20 cellular contexts compared by ENCODE assay signal in genomic region chr15:92813440-92813839, GRCh38.
DNase-seq lines count a peak whose midpoint lies in the region; ATAC-seq and TF ChIP-seq lines count a peak whose summit lies in the region.
"Had no signal": no experiment of that assay in that cellular context is flagged by ENCODE, and none has a peak within 500 bp of the region (broad histone marks: within the 10 kb centered on the region; RNA-seq: fewer than 3 reads in every experiment).

No MANE protein-coding gene starts in this region.

- POLR2A ChIA-PET in HEK293 (lab: Yijun Ruan, JAX), result interaction anchor here (0.8 to 7.3 kb wide), 4 partner anchors 18 to 86 kb away, joined by 3 to 280 read pairs (median 4); partner anchors contain the start of gene CHD2
- POLR2A ChIA-PET in activated CD8-positive, alpha-beta T cell treated with anti-CD3 and anti-CD28 coated beads, Interleukin-2, amount 10 ng/mL, durations not matched to agents 7 days and 5 days (lab: Charles Lee), result interaction anchor here (0.6 to 8.2 kb wide), 3 partner anchors 18 to 93 kb away, joined by 3 to 401 read pairs (median 7); no protein-coding TSS in a partner anchor

- CTCF ChIA-PET in HEK293 (lab: Yijun Ruan, JAX), result interaction anchor here (0.8 to 1.2 kb wide), 2 partner anchors 9 to 31 kb away, joined by 3 to 6 read pairs; no protein-coding TSS in a partner anchor
- CTCF ChIA-PET in activated CD8-positive, alpha-beta T cell treated with anti-CD3 and anti-CD28 coated beads, Interleukin-2, amount 10 ng/mL, durations not matched to agents 7 days and 5 days (lab: Charles Lee), result interaction anchor here (0.7 to 1.6 kb wide), 7 partner anchors 18 to 104 kb away, joined by 3 to 6 read pairs (median 5); partner anchors contain the start of gene CHD2

- peaks cover 6% of the 10 kb centered on the region for H3K27me3 Mint-ChIP-seq in CD4-positive, CD25-positive, alpha-beta regulatory T cell
- H3K27me3 Mint-ChIP-seq in activated CD8-positive, alpha-beta T cell treated with anti-CD3 and anti-CD28 coated beads, Interleukin-2, amount 10 ng/mL, durations not matched to agents 7 days and 5 days (ENCODE audit: low read depth), result no peaks in the 10 kb centered on the region
- no peaks in the 10 kb centered on the region for H3K27me3 Mint-ChIP-seq in natural killer cell (ENCODE audit: low read depth in 2 of 2)
- H3K27me3 Mint-ChIP-seq: naive B cell had no signal

- intact Hi-C loops in natural killer cell (cut with micrococcal nuclease), result no loop called here
- intact Hi-C loops in sigmoid colon (cut with DNase I), result no loop called here
- intact Hi-C loops in upper lobe of right lung (cut with DNase I), result no loop called here

- peaks cover 66% of the 10 kb centered on the region for H3K4me1 ChIP-seq in CD4-positive, CD25-positive, alpha-beta regulatory T cell (ENCODE audit: control insufficient read depth, insufficient read depth, low read length, poor library complexity, severe bottlenecking)
- peaks cover 32% of the 10 kb centered on the region for H3K4me1 ChIP-seq in HEK293 (ENCODE audit: control insufficient read depth, insufficient read depth, low read length)
- H3K4me1 ChIP-seq in sigmoid colon, result peaks cover 0 to 28% (median 21%) of the 10 kb centered on the region in 4 donors
- peaks cover 0 to 11% (median 3%) of the 10 kb centered on the region in 4 donors for H3K4me1 ChIP-seq in Peyer's patch
- H3K4me1 ChIP-seq in upper lobe of right lung, result peaks cover 24% of the 10 kb centered on the region

- peak overlapping the region; percentile 93 to 97 (median 96) for H3K27ac Mint-ChIP-seq in CD4-positive, CD25-positive, alpha-beta regulatory T cell
- peak overlapping the region; percentile 66 for H3K27ac Mint-ChIP-seq in activated CD8-positive, alpha-beta T cell treated with anti-CD3 and anti-CD28 coated beads, Interleukin-2, amount 10 ng/mL, durations not matched to agents 7 days and 5 days
- peak overlapping the region in 1 of 2 donors; percentile 34 for H3K27ac Mint-ChIP-seq in natural killer cell

- no peaks in the 10 kb centered on the region for H3K9me3 ChIP-seq in CD4-positive, CD25-positive, alpha-beta regulatory T cell (ENCODE audit: control insufficient read depth in 2 of 2, low read length in 2 of 2)
- no peaks in the 10 kb centered on the region for H3K9me3 ChIP-seq in HEK293 (ENCODE audit: control insufficient read depth, insufficient read depth, low read depth, low read length)
- H3K9me3 ChIP-seq in sigmoid colon, result no peaks in the 10 kb centered on the region
- no peaks in the 10 kb centered on the region for H3K9me3 ChIP-seq in Peyer's patch
- no peaks in the 10 kb centered on the region for H3K9me3 ChIP-seq in upper lobe of right lung
- H3K9me3 ChIP-seq: SJSA1, spleen, thoracic aorta had no signal

- no peak for TF ChIP-seq CTCF in HEK293 (tag by site-specific recombination; IDR thresholded peaks at IDR 0.05)
- TF ChIP-seq CTCF in natural killer cell (IDR thresholded peaks at IDR 0.05), result no peak
- no peak for TF ChIP-seq CTCF in sigmoid colon (IDR thresholded peaks at IDR 0.05)
- TF ChIP-seq CTCF in Peyer's patch (IDR thresholded peaks at IDR 0.05), result no peak
- no peak for TF ChIP-seq CTCF in upper lobe of right lung (IDR thresholded peaks at IDR 0.05)

- no peaks in the 10 kb centered on the region for H3K36me3 ChIP-seq in CD4-positive, CD25-positive, alpha-beta regulatory T cell (ENCODE audit: control insufficient read depth, insufficient read depth, low read length)
- H3K36me3 ChIP-seq in HEK293 (ENCODE audit: control insufficient read depth in 2 of 2, insufficient read depth in 1 of 2, low read length in 2 of 2) (no peaks in the 10 kb centered on the region), sigmoid colon (no peaks in the 10 kb centered on the region), Peyer's patch (no peaks in the 10 kb centered on the region), upper lobe of right lung (no peaks in the 10 kb centered on the region)
- H3K36me3 ChIP-seq: SJSA1, spleen, thoracic aorta had no signal

- H3K27me3 ChIP-seq in CD4-positive, CD25-positive, alpha-beta regulatory T cell (ENCODE audit: control insufficient read depth, insufficient read depth, low read length), result no peaks in the 10 kb centered on the region
- no peaks in the 10 kb centered on the region for H3K27me3 ChIP-seq in sigmoid colon
- no peaks in the 10 kb centered on the region for H3K27me3 ChIP-seq in Peyer's patch
- no peaks in the 10 kb centered on the region for H3K27me3 ChIP-seq in upper lobe of right lung
- H3K27me3 ChIP-seq: SJSA1, spleen had no signal

- no peak for TF ChIP-seq POLR2A in sigmoid colon (IDR thresholded peaks at IDR 0.05)
- no peak for TF ChIP-seq POLR2A in Peyer's patch (IDR thresholded peaks at IDR 0.05)

- H3K36me3 Mint-ChIP-seq in CD4-positive, CD25-positive, alpha-beta regulatory T cell, result no peaks in the 10 kb centered on the region
- H3K36me3 Mint-ChIP-seq in activated CD8-positive, alpha-beta T cell treated with anti-CD3 and anti-CD28 coated beads, Interleukin-2, amount 10 ng/mL, durations not matched to agents 7 days and 5 days (ENCODE audit: low read depth), result peaks cover 4% of the 10 kb centered on the region
- H3K36me3 Mint-ChIP-seq in natural killer cell, result no peaks in the 10 kb centered on the region
- H3K36me3 Mint-ChIP-seq: naive B cell had no signal

- 71 to 79% methylated on average over 5 of the region's 5 CpGs for WGBS in sigmoid colon, 2 donors

- H3K9me3 Mint-ChIP-seq in CD4-positive, CD25-positive, alpha-beta regulatory T cell, result no peaks in the 10 kb centered on the region
- no peaks in the 10 kb centered on the region for H3K9me3 Mint-ChIP-seq in activated CD8-positive, alpha-beta T cell treated with anti-CD3 and anti-CD28 coated beads, Interleukin-2, amount 10 ng/mL, durations not matched to agents 7 days and 5 days (ENCODE audit: insufficient read depth)
- no peaks in the 10 kb centered on the region for H3K9me3 Mint-ChIP-seq in natural killer cell
- H3K9me3 Mint-ChIP-seq: naive B cell had no signal

- TF ChIP-seq EP300 in sigmoid colon (IDR thresholded peaks at IDR 0.05), result no peak

- peaks cover 31 to 81% (median 44%) of the 10 kb centered on the region in 4 donors for H3K4me1 Mint-ChIP-seq in CD4-positive, CD25-positive, alpha-beta regulatory T cell
- H3K4me1 Mint-ChIP-seq in activated CD8-positive, alpha-beta T cell treated with anti-CD3 and anti-CD28 coated beads, Interleukin-2, amount 10 ng/mL, durations not matched to agents 7 days and 5 days (ENCODE audit: low read depth), result peaks cover 59% of the 10 kb centered on the region
- peaks cover 16 to 21% of the 10 kb centered on the region in 2 donors for H3K4me1 Mint-ChIP-seq in natural killer cell

- peak overlapping the region; percentile 99 for H3K27ac ChIP-seq in CD4-positive, CD25-positive, alpha-beta regulatory T cell (ENCODE audit: insufficient read depth, low read length, poor library complexity, severe bottlenecking)
- H3K27ac ChIP-seq in HEK293 (ENCODE audit: extremely low read depth, low read depth, low read length) (peak overlapping the region; percentile 16; the same call in 1 of the 2 replicates), sigmoid colon (no peak overlapping the region), Peyer's patch (peak overlapping the region in 1 of 4 donors; percentile 40), upper lobe of right lung (no peak overlapping the region)
- H3K27ac ChIP-seq: SJSA1, thoracic aorta had no signal

- peak; percentile 1 to 6 for ATAC-seq in CD4-positive, CD25-positive, alpha-beta regulatory T cell (ENCODE audit: low read depth in 2 of 2)
- ATAC-seq in activated CD8-positive, alpha-beta T cell treated with anti-CD3 and anti-CD28 coated beads, Interleukin-2, amount 10 ng/mL, durations not matched to agents 7 days and 5 days, result peak; percentile 8
- ATAC-seq in natural killer cell (no peak), HG02852 (IDR thresholded peaks at IDR 0.05; ENCODE audit: unreplicated experiment) (no peak), upper lobe of right lung (no peak)

- peak overlapping the region; percentile 43 for H3K4me3 ChIP-seq in CD4-positive, CD25-positive, alpha-beta regulatory T cell (ENCODE audit: low read depth, low read length)
- H3K4me3 ChIP-seq in HEK293 (ENCODE audit: low read depth, low read length), result no peak overlapping the region
- H3K4me3 ChIP-seq in sigmoid colon, result no peak overlapping the region
- H3K4me3 ChIP-seq in Peyer's patch, result no peak overlapping the region
- no peak overlapping the region for H3K4me3 ChIP-seq in upper lobe of right lung
- H3K4me3 ChIP-seq: SJSA1, spleen, thoracic aorta had no signal

- H3K4me3 Mint-ChIP-seq in CD4-positive, CD25-positive, alpha-beta regulatory T cell, result peak overlapping the region; percentile 78 to 87 (median 82)
- peak overlapping the region; percentile 8 for H3K4me3 Mint-ChIP-seq in activated CD8-positive, alpha-beta T cell treated with anti-CD3 and anti-CD28 coated beads, Interleukin-2, amount 10 ng/mL, durations not matched to agents 7 days and 5 days
- peak overlapping the region; percentile 25 for H3K4me3 Mint-ChIP-seq in natural killer cell

- peak in 2 of 3 donors; percentile 62 to 82 for DNase-seq in CD4-positive, CD25-positive, alpha-beta regulatory T cell
- DNase-seq in activated CD8-positive, alpha-beta T cell treated with anti-CD3 and anti-CD28 coated beads, Interleukin-2, amount 10 ng/mL, durations not matched to agents 7 days and 5 days, result no peak
- DNase-seq in natural killer cell (no peak), sigmoid colon (no peak), Peyer's patch (no peak), upper lobe of right lung (no peak)
- DNase-seq: activated CD4-positive, alpha-beta T cell treated with anti-CD3 and anti-CD28 coated beads for 1 hour; DMS 273 treated with DMSO at 0.1 percent for 48 hours; GDM1; islet precursor cell; KG1; naive B cell; NCI-H1048; NCI-H2081; NCI-H510A; spleen had no signal

TF ChIP-seq in HEK293, 187 proteins besides CTCF, POLR2A, EP300 and RAD21 (continues in another document):
- TF ChIP-seq SP3 (tag by site-specific recombination; IDR thresholded peaks at IDR 0.05), result no peak
- no peak for TF ChIP-seq ZBTB21 (tag by site-specific recombination; IDR thresholded peaks at IDR 0.05)
- TF ChIP-seq KLF1 (tag by site-specific recombination; IDR thresholded peaks at IDR 0.05), result no peak
- TF ChIP-seq ZNF585B (tag by site-specific recombination; IDR thresholded peaks at IDR 0.05), result no peak
- no peak for TF ChIP-seq GLIS1 (tag by site-specific recombination; IDR thresholded peaks at IDR 0.05)
- no peak for TF ChIP-seq ZNF791 (tag by site-specific recombination; IDR thresholded peaks at IDR 0.05)
- no peak for TF ChIP-seq ATF2 (tag by site-specific recombination; IDR thresholded peaks at IDR 0.05; ENCODE audit: low read depth)

Comparison
In these comparisons a context has a peak if more than half of its experiments do, and no peak if none do; other contexts are left out.
1. ATAC-seq: peak in CD4-positive, CD25-positive, alpha-beta regulatory T cell (2 of 2) and activated CD8-positive, alpha-beta T cell treated with anti-CD3 and anti-CD28 coated beads, Interleukin-2, amount 10 ng/mL, durations not matched to agents 7 days and 5 days (single experiment); none in natural killer cell (0 of 3), HG02852 (single experiment) and upper lobe of right lung (single experiment).
2. DNase-seq: peak in CD4-positive, CD25-positive, alpha-beta regulatory T cell (2 of 3); none in activated CD8-positive, alpha-beta T cell treated with anti-CD3 and anti-CD28 coated beads, Interleukin-2, amount 10 ng/mL, durations not matched to agents 7 days and 5 days (single experiment), natural killer cell (single experiment), sigmoid colon (single experiment), Peyer's patch (0 of 3) and upper lobe of right lung (single experiment).
3. H3K27ac ChIP-seq: peak in CD4-positive, CD25-positive, alpha-beta regulatory T cell (single experiment) and HEK293 (single experiment); none in sigmoid colon (0 of 4) and upper lobe of right lung (single experiment).
4. H3K4me3 Mint-ChIP-seq: peak in every context shown above with its lines; median percentile 82 in CD4-positive, CD25-positive, alpha-beta regulatory T cell; 25 in natural killer cell; 8 in activated CD8-positive, alpha-beta T cell treated with anti-CD3 and anti-CD28 coated beads, Interleukin-2, amount 10 ng/mL, durations not matched to agents 7 days and 5 days.